ENCODE assay signal across 7 cellular contexts in the genomic region with DNA sequence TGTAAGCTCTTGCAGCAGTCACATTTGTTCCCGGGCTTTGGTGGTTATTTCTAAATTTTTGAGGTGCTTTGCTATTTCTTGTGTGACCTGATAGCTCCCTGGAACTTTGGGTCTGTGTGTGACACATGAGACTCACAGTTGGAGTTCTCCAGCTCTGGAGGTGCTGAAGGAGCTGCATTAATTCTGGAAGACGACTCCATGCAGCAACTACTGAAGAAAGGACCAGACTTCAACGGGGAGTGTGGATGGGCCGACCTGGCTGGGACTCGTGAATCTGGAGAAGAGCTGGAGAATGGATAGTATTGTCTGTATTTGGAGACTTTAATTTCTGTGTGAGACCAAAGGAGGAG. TPM values are rescaled to one million over a fixed set of nuclear protein-coding genes. Genes with fewer than 3 reads are reported as not detected.
A peak's percentile ranks its signal among the peaks of the same experiment; 100 is the strongest.
DNase-seq lines count a peak whose midpoint lies in the region; ATAC-seq and TF ChIP-seq lines count a peak whose summit lies in the region.

No MANE protein-coding gene starts in this region.

- peak overlapping the region; percentile 89 for H3K4me3 ChIP-seq in iPS-18c (ENCODE audit: insufficient read depth, low read depth, low read length)

- H3K27me3 Mint-ChIP-seq in HFFc6 (ENCODE audit: insufficient read depth) = peaks cover 5% of the 10 kb centered on the region
- no peaks in the 10 kb centered on the region for H3K27me3 Mint-ChIP-seq in stimulated activated memory B cell treated with anti-CD40 and anti-IgM and Interleukin-4, amounts not matched to agents 10 μg/mL and 1 μg/mL and 100 μg/mL, for 72 hours

- peaks cover 30% of the 10 kb centered on the region for H3K36me3 Mint-ChIP-seq in HFFc6 (ENCODE audit: low read depth)
- peaks cover 32 to 34% of the 10 kb centered on the region in 2 donors for H3K36me3 Mint-ChIP-seq in activated naive CD4-positive, alpha-beta T cell treated with anti-CD3 and anti-CD28 coated beads, Interleukin-2, amount 50 U/mL, for 72 hours
- peaks cover 30% of the 10 kb centered on the region for H3K36me3 Mint-ChIP-seq in stimulated activated memory B cell treated with anti-CD40 and anti-IgM and Interleukin-4, amounts not matched to agents 10 μg/mL and 1 μg/mL and 100 μg/mL, for 72 hours

- no peaks in the 10 kb centered on the region for H3K9me3 Mint-ChIP-seq in HFFc6
- no peaks in the 10 kb centered on the region for H3K9me3 Mint-ChIP-seq in activated naive CD4-positive, alpha-beta T cell treated with anti-CD3 and anti-CD28 coated beads, Interleukin-2, amount 50 U/mL, for 72 hours
- no peaks in the 10 kb centered on the region for H3K9me3 Mint-ChIP-seq in stimulated activated memory B cell treated with anti-CD40 and anti-IgM and Interleukin-4, amounts not matched to agents 10 μg/mL and 1 μg/mL and 100 μg/mL, for 72 hours

- H3K4me1 Mint-ChIP-seq in HFFc6 (ENCODE audit: low read depth) = peaks cover 23% of the 10 kb centered on the region
- H3K4me1 Mint-ChIP-seq in stimulated activated memory B cell treated with anti-CD40 and anti-IgM and Interleukin-4, amounts not matched to agents 10 μg/mL and 1 μg/mL and 100 μg/mL, for 72 hours = peaks cover 38% of the 10 kb centered on the region

- peak overlapping the region; percentile 99 for H3K27ac Mint-ChIP-seq in HFFc6
- peak overlapping the region; percentile 100 for H3K27ac Mint-ChIP-seq in activated naive CD4-positive, alpha-beta T cell treated with anti-CD3 and anti-CD28 coated beads, Interleukin-2, amount 50 U/mL, for 72 hours
- peak overlapping the region; percentile 99 for H3K27ac Mint-ChIP-seq in stimulated activated memory B cell treated with anti-CD40 and anti-IgM and Interleukin-4, amounts not matched to agents 10 μg/mL and 1 μg/mL and 100 μg/mL, for 72 hours

- H3K4me3 Mint-ChIP-seq in HFFc6 = peak overlapping the region; percentile 98
- H3K4me3 Mint-ChIP-seq in stimulated activated memory B cell treated with anti-CD40 and anti-IgM and Interleukin-4, amounts not matched to agents 10 μg/mL and 1 μg/mL and 100 μg/mL, for 72 hours = peak overlapping the region; percentile 99

- TF ChIP-seq CTCF in HFFc6 (IDR thresholded peaks at IDR 0.05) = no peak

- H3K9me3 ChIP-seq in iPS-18c (ENCODE audit: control insufficient read depth, insufficient read depth, low read length) = no peaks in the 10 kb centered on the region

- DNase-seq in HFFc6 (peak; percentile 30), NCI-H510A treated with DMSO at 0.1 percent for 48 hours (lab: John Stamatoyannopoulos, UW) (no peak), DMS114 treated with DMSO at 0.1 percent for 48 hours (lab: John Stamatoyannopoulos, UW; ENCODE audit: unreplicated experiment) (no peak), RKO (ENCODE audit: low spot score) (no peak)
- no peak for DNase-seq in activated naive CD4-positive, alpha-beta T cell treated with anti-CD3 and anti-CD28 coated beads, Interleukin-2, amount 50 U/mL, for 72 hours (ENCODE audit: low spot score in 2 of 2)

- no peak for ATAC-seq in activated naive CD4-positive, alpha-beta T cell treated with anti-CD3 and anti-CD28 coated beads, Interleukin-2, amount 50 U/mL, for 72 hours
- no peak for ATAC-seq in stimulated activated memory B cell treated with anti-CD40 and anti-IgM and Interleukin-4, amounts not matched to agents 10 μg/mL and 1 μg/mL and 100 μg/mL, for 72 hours

RNA-seq across cellular contexts. Expression of gene MRFAP1, which starts 1.5 kb away (rescaled TPM):
- 100 to 1,000 TPM; 332 to 418 (median 364) TPM for total RNA-seq in HFFc6 (2021; fragmentation: NEBNext Ultra II Directional; extraction: Animal tissue kit (Norgen Biotek cat#: 25700))
- total RNA-seq in activated naive CD4-positive, alpha-beta T cell treated with anti-CD3 and anti-CD28 coated beads, Interleukin-2, amount 50 U/mL, for 72 hours = 100 to 1,000 TPM in 1 of 2 donors, 10 to 100 TPM in 1; 72.7 to 114 TPM

RNA-seq across cellular contexts. Expression of gene S100P, which starts 51.7 kb away (rescaled TPM):
- total RNA-seq in HFFc6 (2021; fragmentation: NEBNext Ultra II Directional; extraction: Animal tissue kit (Norgen Biotek cat#: 25700)) = not detected
- 1 to 10 TPM in 1 of 2 donors, not detected in 1; 1.7 TPM for total RNA-seq in activated naive CD4-positive, alpha-beta T cell treated with anti-CD3 and anti-CD28 coated beads, Interleukin-2, amount 50 U/mL, for 72 hours
